ENCODE assay signal across 8 cellular contexts in the genomic region with DNA sequence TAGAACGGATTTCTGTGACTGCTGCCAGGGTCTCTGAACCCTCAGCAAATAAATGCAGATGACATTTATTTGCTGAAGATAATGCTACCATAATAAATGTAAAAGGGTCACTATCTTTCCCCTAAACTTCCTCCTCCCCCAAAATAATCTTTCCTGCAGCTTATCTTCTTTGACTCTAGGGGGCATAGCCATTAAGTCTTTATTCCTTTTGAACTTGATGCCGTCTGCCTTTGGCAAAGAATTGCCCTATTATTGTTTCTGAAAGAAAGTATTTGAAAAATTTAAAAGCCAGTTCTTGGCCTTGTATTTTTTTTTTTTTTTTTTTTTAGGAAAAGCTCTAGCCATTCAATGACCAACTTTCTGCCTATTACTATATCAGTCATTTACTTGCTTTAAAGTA.
DNase-seq lines count a peak whose midpoint lies in the region; ATAC-seq, FAIRE-seq and TF ChIP-seq lines count a peak whose summit lies in the region.

No MANE protein-coding gene starts in this region.

- H3K4me1 ChIP-seq in pancreas = peaks cover 4 to 31% (median 23%) of the 10 kb centered on the region in 3 donors

- no peak for TF ChIP-seq CTCF in pancreas (IDR thresholded peaks at IDR 0.05)

- H3K36me3 ChIP-seq in pancreas = no peaks in the 10 kb centered on the region

- intact Hi-C loops in pancreas (cut with DNase I) = no loop called here

- no peak for FAIRE-seq in pancreas (lab: Jason Lieb, UNC)
- no peak for FAIRE-seq in H54 (lab: Jason Lieb, UNC)

- H3K27me3 ChIP-seq in pancreas = no peaks in the 10 kb centered on the region

- TF ChIP-seq POLR2A in H54 (IDR thresholded peaks at IDR 0.05; ENCODE audit: low read depth, low read length) = no peak

- no peak overlapping the region for H3K4me3 ChIP-seq in pancreas

- peak overlapping the region in 3 of 4 donors; percentile 1 to 74 (median 61) for H3K27ac ChIP-seq in pancreas

- peak in 2 of 4 donors; percentile 27 to 32 for ATAC-seq in pancreas

- no peaks in the 10 kb centered on the region for H3K9me3 ChIP-seq in pancreas

- DNase-seq in NCI-H2227 (lab: John Stamatoyannopoulos, UW; ENCODE audit: unreplicated experiment) (peak; percentile 26), NCI-H2227 treated with DMSO at 0.1 percent for 48 hours (lab: John Stamatoyannopoulos, UW) (no peak), NCI-H146 treated with DMSO at 0.1 percent for 48 hours (lab: John Stamatoyannopoulos, UW; ENCODE audit: unreplicated experiment) (peak; percentile 42), cerebellum (ENCODE audit: low spot score) (peak; percentile 7), pancreas (no peak), NCI-H1694 treated with DMSO at 0.1 percent for 48 hours (lab: John Stamatoyannopoulos, UW) (no peak), H54 (ENCODE audit: insufficient read length, low spot score) (no peak), DMS114 treated with DMSO at 0.1 percent for 48 hours (lab: John Stamatoyannopoulos, UW; ENCODE audit: unreplicated experiment) (no peak)

- WGBS in pancreas, 2 donors = 6 to 8% methylated on average over 2 of the region's 2 CpGs

Comparison
In these comparisons a context has a peak if more than half of its experiments do, and no peak if none do; other contexts are left out.
1. DNase-seq: peak in NCI-H2227 (single experiment), NCI-H146 treated with DMSO at 0.1 percent for 48 hours (single experiment) and cerebellum (single experiment); none in NCI-H2227 treated with DMSO at 0.1 percent for 48 hours (single experiment), pancreas (0 of 6), NCI-H1694 treated with DMSO at 0.1 percent for 48 hours (single experiment), H54 (single experiment) and DMS114 treated with DMSO at 0.1 percent for 48 hours (single experiment).